ENCODE assay signal across 8 cellular contexts in the genomic region with DNA sequence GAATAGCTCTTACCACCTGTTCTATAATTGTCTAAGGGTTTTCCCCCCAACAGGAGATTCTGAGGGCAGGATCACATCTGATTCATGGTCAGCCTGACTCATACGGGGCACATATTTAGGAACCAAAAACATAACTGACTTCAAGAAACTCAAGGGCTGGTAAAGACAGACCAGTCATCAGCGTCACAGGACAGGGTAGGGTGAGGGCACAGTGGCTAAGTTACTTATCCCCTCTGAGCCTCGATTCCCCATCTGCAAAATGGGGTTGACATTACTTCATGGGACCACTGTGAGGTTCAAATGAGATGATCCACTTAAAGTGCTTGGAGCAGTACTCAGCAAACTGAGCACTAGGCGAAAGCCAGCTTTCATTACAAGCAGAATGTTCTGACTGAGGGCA. TPM values are rescaled to one million over a fixed set of nuclear protein-coding genes. Genes with fewer than 3 reads are reported as not detected.
DNase-seq lines count a peak whose midpoint lies in the region; ATAC-seq and TF ChIP-seq lines count a peak whose summit lies in the region.

No MANE protein-coding gene starts in this region.

- peaks cover 0 to 2% (median 0%) of the 10 kb centered on the region in 3 donors for H3K27me3 Mint-ChIP-seq in CD14-positive monocyte (ENCODE audit: low read depth in 3 of 3)

- no peaks in the 10 kb centered on the region for H4K20me1 ChIP-seq in PC-9 (ENCODE audit: insufficient read depth)

- H2AFZ ChIP-seq in PC-9: peak overlapping the region; percentile 99

- peaks cover 13% of the 10 kb centered on the region for H3K4me1 Mint-ChIP-seq in CD14-positive monocyte

- H3K27me3 ChIP-seq in PC-9 (ENCODE audit: insufficient read depth, low read depth): no peaks in the 10 kb centered on the region

- H3K9me2 ChIP-seq in PC-9 (ENCODE audit: insufficient read depth): no peaks in the 10 kb centered on the region

- H3K4me3 Mint-ChIP-seq in CD14-positive monocyte: peak overlapping the region; percentile 90 to 94

- H3K9me3 ChIP-seq in PC-9 (ENCODE audit: insufficient read depth, low read depth): no peaks in the 10 kb centered on the region

- peak overlapping the region in 6 of 7 donors; percentile 96 to 99 (median 98) for H3K27ac Mint-ChIP-seq in CD14-positive monocyte

- no peak for TF ChIP-seq CTCF in CD14-positive monocyte (IDR thresholded peaks at IDR 0.05)
- TF ChIP-seq CTCF in PC-9 (conservative IDR thresholded peaks at IDR 0.05): no peak
- no peak for TF ChIP-seq CTCF in astrocyte of the cerebellum (IDR thresholded peaks at IDR 0.05; ENCODE audit: low read depth, low read length, missing control alignments)

- CTCF ChIA-PET in PC-9 (lab: Charles Lee): interaction anchor here (0.7 kb wide), 1 partner anchor 81 kb away, joined by 3 read pairs; no protein-coding TSS in a partner anchor

- peaks cover 23% of the 10 kb centered on the region; the same call in 1 of the 2 replicates for H3K36me3 ChIP-seq in PC-9 (ENCODE audit: low read depth)

- in situ Hi-C loops in astrocyte of the cerebellum (cut with HindIII; ENCODE audit: low sequenced_read_pairs): no loop called here

- peak overlapping the region; percentile 89 for H3K4me3 ChIP-seq in PC-9
- H3K4me3 ChIP-seq in astrocyte of the cerebellum (ENCODE audit: low read depth, low read length): peak overlapping the region; percentile 75

- peaks cover 17% of the 10 kb centered on the region for H3K4me1 ChIP-seq in PC-9 (replicated peaks; ENCODE audit: insufficient read depth)

- peaks cover 58% of the 10 kb centered on the region for H3K79me2 ChIP-seq in PC-9 (ENCODE audit: low read depth)

- intact Hi-C loops in CD14-positive monocyte (cut with micrococcal nuclease): loop anchor here (5.0 to 10.0 kb wide), 4 partner anchors 45 to 275 kb away; partner anchors contain the start of genes ANKRD9 (in 1 of the 2), HSP90AA1 (in 1 of the 2) and ZNF839 (in 1 of the 2)
- intact Hi-C loops in PC-9 (cut with micrococcal nuclease; ENCODE audit: unreplicated experiment): loop anchor here (2.0 to 10.0 kb wide), 5 partner anchors 155 to 1025 kb away; no protein-coding TSS in a partner anchor

- peaks cover 0 to 2% (median 0%) of the 10 kb centered on the region in 7 donors for H3K9me3 Mint-ChIP-seq in CD14-positive monocyte

- ATAC-seq in GM21717 (IDR thresholded peaks at IDR 0.05; ENCODE audit: unreplicated experiment): peak; percentile 63

- TSS peak; percentile 75 for BruUV-seq in PC-9 (replicated peaks; lab: Mats Ljungman, UMichigan)

- H3F3A ChIP-seq in PC-9 (ENCODE audit: insufficient read depth, low read depth): peaks cover 18% of the 10 kb centered on the region; the same call in 1 of the 2 replicates

- H3K4me2 ChIP-seq in PC-9: peak overlapping the region; percentile 82

- peaks cover 31 to 33% of the 10 kb centered on the region in 2 donors for H3K36me3 Mint-ChIP-seq in CD14-positive monocyte

- POLR2A ChIA-PET in PC-9 (lab: Charles Lee; ENCODE audit: unreplicated experiment): interaction anchor here (0.6 kb wide), 2 partner anchors 886 to 1040 kb away, joined by 3 to 4 read pairs; no protein-coding TSS in a partner anchor

- peak; percentile 83 for DNase-seq in CD14-positive monocyte (ENCODE audit: low spot score)
- DNase-seq in PC-9: peak in 1 of 2 experiments; percentile 43
- DNase-seq in astrocyte of the cerebellum (ENCODE audit: low read depth): no peak
- peak; percentile 68 for DNase-seq in kidney tubule cell (ENCODE audit: low spot score)
- peak; percentile 35 to 48 (median 47) for DNase-seq in stimulated activated CD4-positive, alpha-beta T cell treated with anti-CD3 and anti-CD28 coated beads, TNF-alpha, amount 100 ng/mL, for 48 hours (ENCODE audit: low read depth in 3 of 3)
- DNase-seq in NCI-H526 (lab: John Stamatoyannopoulos, UW): no peak
- DNase-seq in NCI-H2196 treated with DMSO at 0.1 percent for 48 hours (lab: John Stamatoyannopoulos, UW; ENCODE audit: unreplicated experiment): no peak

- H3K27ac ChIP-seq in PC-9: peak overlapping the region; percentile 37

RNA-seq across cellular contexts. Expression of gene CINP, which starts 0.6 kb away (rescaled TPM):
- 10 to 100 TPM; 57.1 to 58.5 TPM for polyA plus RNA-seq in CD14-positive monocyte
- total RNA-seq in PC-9 (2021): 54.6 and 65.1 TPM in 2 replicates

RNA-seq across cellular contexts. Expression of gene TECPR2, which starts 0.7 kb away (rescaled TPM):
- polyA plus RNA-seq in CD14-positive monocyte: 1 to 10 TPM; 2.8 to 6.4 TPM
- 29.7 and 34.7 TPM in 2 replicates for total RNA-seq in PC-9 (2021)

RNA-seq across cellular contexts. Expression of gene ZNF839, which starts 42.5 kb away (rescaled TPM):
- polyA plus RNA-seq in CD14-positive monocyte: 1 to 10 TPM in 1 of 2 donors, under 1 TPM in 1; 0.47 to 1.7 TPM
- 11.8 and 16.3 TPM in 2 replicates for total RNA-seq in PC-9 (2021)

RNA-seq across cellular contexts. Expression of gene MOK, which starts 57.1 kb away (rescaled TPM):
- 1 to 10 TPM in 1 of 2 donors, under 1 TPM in 1; 0.67 to 1.8 TPM for polyA plus RNA-seq in CD14-positive monocyte
- 72.1 and 74.3 TPM in 2 replicates for total RNA-seq in PC-9 (2021)

Comparison
In these comparisons a context has a peak if more than half of its experiments do, and no peak if none do; other contexts are left out.
1. DNase-seq: peak in CD14-positive monocyte (single experiment), kidney tubule cell (single experiment) and stimulated activated CD4-positive, alpha-beta T cell treated with anti-CD3 and anti-CD28 coated beads, TNF-alpha, amount 100 ng/mL, for 48 hours (3 of 3); none in astrocyte of the cerebellum (single experiment), NCI-H526 (0 of 2) and NCI-H2196 treated with DMSO at 0.1 percent for 48 hours (single experiment).